Comparison of ENCODE assay signal across 22 cellular contexts in the genomic region with DNA sequence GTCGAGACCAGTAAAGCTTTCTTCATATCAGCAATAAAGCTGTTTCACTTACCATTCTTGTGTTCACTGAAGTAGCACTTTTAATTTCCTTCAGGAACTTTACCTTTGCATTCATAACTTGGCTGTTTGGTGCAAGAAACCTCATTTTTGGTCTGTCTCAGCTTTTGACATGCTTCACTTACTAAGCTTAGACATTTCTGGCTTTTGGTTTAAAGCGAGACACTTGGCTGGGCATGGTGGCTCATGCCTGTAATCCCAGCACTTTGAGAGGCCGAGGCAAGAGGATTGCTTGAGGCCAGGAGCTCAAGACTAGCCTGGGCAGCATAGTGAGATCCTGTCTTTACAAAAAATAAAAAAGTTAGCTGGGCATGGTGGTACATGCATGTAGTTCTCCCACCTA.
"Had no signal": no experiment of that assay in that cellular context is flagged by ENCODE, and none has a peak within 500 bp of the region (broad histone marks: within the 10 kb centered on the region; RNA-seq: fewer than 3 reads in every experiment).

No MANE protein-coding gene starts in this region.

- H3K36me3 ChIP-seq: uterus had no signal

- H3K27ac ChIP-seq: gastroesophageal sphincter, tibial artery, uterus, VCaP had no signal

- H3K4me3 Mint-ChIP-seq: activated naive CD8-positive, alpha-beta T cell had no signal

- H3K9me3 ChIP-seq: gastroesophageal sphincter, tibial artery, uterus had no signal

- ATAC-seq: esophagus mucosa; gastroesophageal sphincter; stimulated activated naive CD8-positive, alpha-beta T cell treated with anti-CD3 and anti-CD28 coated beads, Interleukin-15, Interleukin-2, amounts not matched to agents 100 U/mL and 50 U/mL, for 24 hours had no signal

- H3K27me3 ChIP-seq: gastroesophageal sphincter, heart right ventricle, tibial artery, uterus had no signal

- H3K4me3 ChIP-seq: gastroesophageal sphincter, heart right ventricle, tibial artery, uterus had no signal

- H3K4me1 ChIP-seq: uterus had no signal

- H3K27me3 Mint-ChIP-seq: activated naive CD8-positive, alpha-beta T cell had no signal

- H3K27ac Mint-ChIP-seq: activated naive CD8-positive, alpha-beta T cell had no signal

- DNase-seq: activated CD4-positive, alpha-beta T cell treated with anti-CD3 and anti-CD28 coated beads for 1 hour; activated CD4-positive, alpha-beta T cell treated with anti-CD3 and anti-CD28 coated beads, Interleukin-2, amount 50 U/mL, for 4 hours; activated gamma-delta T cell treated with Interleukin-2 at 50 U/mL for 16 hours; effector CD8-positive, alpha-beta T cell; heart right ventricle; mesendoderm; occipital lobe; posterior cingulate gyrus; retina; stimulated activated CD4-positive, alpha-beta T cell treated with anti-CD3 and anti-CD28 coated beads, Interleukin-12 subunit alpha, Interleukin-12 subunit beta, amount 100 ng/mL, for 4 hours; stimulated activated CD4-positive, alpha-beta T cell treated with anti-CD3 and anti-CD28 coated beads, Interleukin-1b, Interleukin-23, amount 100 ng/mL, for 48 hours; stimulated activated CD8-positive, alpha-beta memory T cell treated with anti-CD3 and anti-CD28 coated beads, Interleukin-4, amount 100 ng/mL, for 48 hours; stimulated activated naive CD8-positive, alpha-beta T cell treated with anti-CD3 and anti-CD28 coated beads, Interleukin-15, Interleukin-2, amounts not matched to agents 100 U/mL and 50 U/mL, for 24 hours; substantia nigra; T-helper 1 cell; T1000; tibial artery; uterus had no signal
